ENCODE assay signal across 11 cellular contexts in genomic region chr1:235366286-235366685, GRCh38. TPM values are rescaled to one million over a fixed set of nuclear protein-coding genes. Genes with fewer than 3 reads are reported as not detected.
DNase-seq lines count a peak whose midpoint lies in the region; ATAC-seq and TF ChIP-seq lines count a peak whose summit lies in the region.
"Had no signal": no experiment of that assay in that cellular context is flagged by ENCODE, and none has a peak within 500 bp of the region (broad histone marks: within the 10 kb centered on the region; RNA-seq: fewer than 3 reads in every experiment).

No MANE protein-coding gene starts in this region.

- H3K4me1 ChIP-seq in GM23248 (ENCODE audit: insufficient read depth) = no peaks in the 10 kb centered on the region
- no peaks in the 10 kb centered on the region for H3K4me1 ChIP-seq in endodermal cell (ENCODE audit: control insufficient read depth, insufficient read depth, low read length)

- no peak for TF ChIP-seq CTCF in endodermal cell (conservative IDR thresholded peaks at IDR 0.05)

- H3K4me3 ChIP-seq in GM23248 (peak overlapping the region; percentile 81; the same call in 1 of the 2 replicates), endodermal cell (ENCODE audit: low read length) (peak overlapping the region; percentile 92)

- H3K4me1 Mint-ChIP-seq in T-cell (peaks cover 33 to 39% (median 34%) of the 10 kb centered on the region in 3 donors), endodermal cell (peaks cover 5% of the 10 kb centered on the region)

- peaks cover 36% of the 10 kb centered on the region for H3K79me2 ChIP-seq in GM23248 (ENCODE audit: insufficient read depth)

- no peaks in the 10 kb centered on the region for H3K9me2 ChIP-seq in GM23248 (ENCODE audit: insufficient read depth)

- DNase-seq in GM23248 (no peak), T-cell (peak in 1 of 34 experiments; percentile 1), endodermal cell (no peak), NCI-H748 treated with DMSO at 0.1 percent for 48 hours (lab: John Stamatoyannopoulos, UW) (no peak), GDM1 (lab: John Stamatoyannopoulos, UW) (no peak)
- DNase-seq in stimulated activated CD4-positive, alpha-beta T cell treated with anti-CD3 and anti-CD28 coated beads, Interleukin-15, amount 100 ng/mL, for 24 hours = peak; percentile 43
- DNase-seq: effector CD8-positive, alpha-beta T cell; left cardiac atrium; NCI-H446 treated with DMSO at 0.1 percent for 48 hours had no signal

- H2AFZ ChIP-seq in GM23248 = peak overlapping the region; percentile 93

- WGBS in GM23248 (ENCODE audit: low coverage in 1 of 2, low lambda C conversion rate in 2 of 2, missing lambda C conversion rate in 2 of 2), 2 experiments = 66 to 73% methylated on average over 5 of the region's 5 CpGs
- WGBS in endodermal cell (ENCODE audit: insufficient coverage in 1 of 2, insufficient read length in 1 of 2), 2 experiments = 87 to 92% methylated on average over 5 of the region's 5 CpGs

- H3K4me2 ChIP-seq in GM23248 (ENCODE audit: unreplicated experiment) = peak overlapping the region; percentile 75

- ATAC-seq in T-cell (replicated peaks in 1 of 4) = no peak
- no peak for ATAC-seq in HG03378 (IDR thresholded peaks at IDR 0.05; ENCODE audit: unreplicated experiment)
- ATAC-seq in GM18505 (IDR thresholded peaks at IDR 0.05; ENCODE audit: unreplicated experiment) = no peak

- no peaks in the 10 kb centered on the region for H3K36me3 ChIP-seq in GM23248 (ENCODE audit: low read depth)
- H3K36me3 ChIP-seq in endodermal cell (ENCODE audit: control insufficient read depth, insufficient read depth, low read length) = no peaks in the 10 kb centered on the region

- H3K27ac ChIP-seq in GM23248 (peak overlapping the region; percentile 82), endodermal cell (ENCODE audit: low read depth, low read length) (no peak overlapping the region)

- H3K9me3 Mint-ChIP-seq in T-cell (no peaks in the 10 kb centered on the region), endodermal cell (no peaks in the 10 kb centered on the region)

- POLR2A ChIA-PET in T-cell (lab: Charles Lee) = no interaction called here

- H3K27me3 Mint-ChIP-seq in T-cell = no peaks in the 10 kb centered on the region
- H3K27me3 Mint-ChIP-seq in endodermal cell (ENCODE audit: insufficient read depth) = no peaks in the 10 kb centered on the region

- H3K27ac Mint-ChIP-seq in T-cell (peak overlapping the region; percentile 89 to 94), endodermal cell (peak overlapping the region; percentile 16)

- peak overlapping the region; percentile 97 to 99 (median 99) for H3K4me3 Mint-ChIP-seq in T-cell
- H3K4me3 Mint-ChIP-seq in endodermal cell = peak overlapping the region; percentile 95

- CTCF ChIA-PET in T-cell (lab: Charles Lee) = no interaction called here

- no peaks in the 10 kb centered on the region for H4K20me1 ChIP-seq in GM23248 (ENCODE audit: insufficient read depth)

- H3K9ac ChIP-seq in GM23248 (peak overlapping the region; percentile 80), endodermal cell (ENCODE audit: extremely low read depth, low read length, poor library complexity, severe bottlenecking) (no peak overlapping the region)

- no peaks in the 10 kb centered on the region for H3K27me3 ChIP-seq in GM23248 (replicated peaks; ENCODE audit: insufficient read depth)
- H3K27me3 ChIP-seq in endodermal cell (ENCODE audit: control insufficient read depth, insufficient read depth, low read length, poor library complexity, severe bottlenecking) = no peaks in the 10 kb centered on the region

- no peak for TF ChIP-seq POLR2A in GM18505 (IDR thresholded peaks at IDR 0.05; ENCODE audit: borderline replicate concordance, extremely low read depth, insufficient read depth, insufficient read length)

- no peaks in the 10 kb centered on the region for H3K9me3 ChIP-seq in GM23248 (ENCODE audit: low read depth)
- no peaks in the 10 kb centered on the region for H3K9me3 ChIP-seq in endodermal cell (ENCODE audit: control insufficient read depth, low read length)

- H3F3A ChIP-seq in GM23248 (ENCODE audit: insufficient read depth) = peaks cover 9% of the 10 kb centered on the region; the same call in 1 of the 2 replicates

- in situ Hi-C loops in GM23248 (cut with MboI) = no loop called here

- no peaks in the 10 kb centered on the region for H3K36me3 Mint-ChIP-seq in T-cell
- H3K36me3 Mint-ChIP-seq in endodermal cell (ENCODE audit: low read depth) = peaks cover 10% of the 10 kb centered on the region

RNA-seq across cellular contexts. Expression of gene TBCE, which starts 0.9 kb away (rescaled TPM):
- total RNA-seq in GM23248 (2014; rRNA removed; shearing (Covaris generic)) = 23.3 and 24.4 TPM in 2 replicates
- polyA plus RNA-seq in GM23248 (2016; fragmentation: Nextera tagmentation; extraction: Ambion mirVana) = 33.8 and 35.3 TPM in 2 replicates
- total RNA-seq in T-cell = 10 to 100 TPM; 15.6 to 21.5 (median 18.6) TPM
- total RNA-seq in endodermal cell = 10 to 100 TPM; 31.8 to 33.3 TPM
- 31.3 TPM for polyA plus RNA-seq in endodermal cell (2013, experiment 1 of 2)
- 23.6 TPM for polyA plus RNA-seq in endodermal cell (2013, experiment 2 of 2)

RNA-seq across cellular contexts. Expression of gene GGPS1, which starts 37.9 kb away (rescaled TPM):
- total RNA-seq in GM23248 (2014; rRNA removed; shearing (Covaris generic)) = 33.6 and 46.8 TPM in 2 replicates
- 59.4 and 59.9 TPM in 2 replicates for polyA plus RNA-seq in GM23248 (2016; fragmentation: Nextera tagmentation; extraction: Ambion mirVana)
- total RNA-seq in T-cell = 10 to 100 TPM; 32.2 to 44.0 (median 39.8) TPM
- 10 to 100 TPM; 56.3 to 64.6 TPM for total RNA-seq in endodermal cell
- polyA plus RNA-seq in endodermal cell (2013, experiment 1 of 2) = 46.3 TPM
- polyA plus RNA-seq in endodermal cell (2013, experiment 2 of 2) = 40.2 TPM

RNA-seq across cellular contexts. Expression of gene ARID4B, which starts 38.3 kb away (rescaled TPM):
- total RNA-seq in GM23248 (2014; rRNA removed; shearing (Covaris generic)) = 15.0 and 17.8 TPM in 2 replicates
- 23.8 and 25.6 TPM in 2 replicates for polyA plus RNA-seq in GM23248 (2016; fragmentation: Nextera tagmentation; extraction: Ambion mirVana)
- total RNA-seq in T-cell (100 to 1,000 TPM in 2 of 5 donors, 10 to 100 TPM in 3; 70.4 to 151 (median 79.1) TPM), endodermal cell (10 to 100 TPM; 40.6 to 43.1 TPM)
- 36.7 TPM for polyA plus RNA-seq in endodermal cell (2013, experiment 1 of 2)
- 36.7 TPM for polyA plus RNA-seq in endodermal cell (2013, experiment 2 of 2)
